8 cellular contexts compared by ENCODE assay signal in the genomic region with DNA sequence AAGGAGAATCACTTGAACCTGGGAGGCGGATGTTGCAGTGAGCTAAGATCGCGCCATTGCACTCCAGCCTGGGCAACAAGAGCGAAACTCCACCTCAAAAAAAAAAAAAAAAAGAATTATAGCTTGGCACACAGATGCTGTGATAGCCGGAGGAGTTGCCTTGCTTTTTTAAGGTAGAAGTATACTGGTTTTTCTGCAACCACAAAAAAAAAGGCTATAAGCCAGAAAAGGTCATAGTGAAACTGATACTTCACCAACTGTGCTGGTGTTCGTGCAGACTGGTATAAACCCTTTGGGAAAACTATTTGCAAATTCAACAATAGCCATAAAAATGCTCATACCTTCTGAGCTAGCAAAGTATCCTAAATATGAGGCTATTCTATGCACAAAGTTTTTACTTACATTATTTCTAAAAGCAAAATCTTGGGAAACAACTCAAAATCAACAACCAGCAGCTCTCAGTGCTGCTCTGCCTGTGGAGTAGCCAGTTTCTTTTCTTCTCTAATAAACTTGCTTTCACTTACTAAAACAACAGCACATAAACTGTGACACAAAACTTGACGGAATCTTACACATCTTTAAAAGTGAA.
DNase-seq lines count a peak whose midpoint lies in the region; ATAC-seq, FAIRE-seq and TF ChIP-seq lines count a peak whose summit lies in the region.

No MANE protein-coding gene starts in this region.

- H3K4me1 ChIP-seq in neutrophil (ENCODE audit: control insufficient read depth in 1 of 2, insufficient read depth in 1 of 2, low read depth in 1 of 2, low read length in 1 of 2) = peaks cover 89 to 97% of the 10 kb centered on the region in 2 experiments

- H3K36me3 ChIP-seq in SU-DHL-6 (ENCODE audit: low read length) = no peaks in the 10 kb centered on the region
- peaks cover 3% of the 10 kb centered on the region for H3K36me3 ChIP-seq in neutrophil

- H3K27ac ChIP-seq in SU-DHL-6 (ENCODE audit: low read depth, low read length) (peak overlapping the region; percentile 94), neutrophil (peak overlapping the region; percentile 70)

- peak overlapping the region; percentile 96 for H3K4me2 ChIP-seq in SU-DHL-6 (ENCODE audit: low read depth, low read length, poor library complexity, severe bottlenecking)

- no peaks in the 10 kb centered on the region for H3K9me3 ChIP-seq in SU-DHL-6 (ENCODE audit: insufficient read depth, low read length)
- no peaks in the 10 kb centered on the region for H3K9me3 ChIP-seq in neutrophil

- H3K79me2 ChIP-seq in SU-DHL-6 (ENCODE audit: insufficient read depth, low read length) = peaks cover 97% of the 10 kb centered on the region

- no peaks in the 10 kb centered on the region for H3K9me2 ChIP-seq in SU-DHL-6 (replicated peaks; ENCODE audit: insufficient read depth, low read length)

- TF ChIP-seq CTCF in SU-DHL-6 (IDR thresholded peaks at IDR 0.05; ENCODE audit: insufficient read depth, low read length, poor library complexity, severe bottlenecking) (no peak), neutrophil (IDR thresholded peaks at IDR 0.05) (no peak)

- H3K27me3 ChIP-seq in SU-DHL-6 (ENCODE audit: low read length) = no peaks in the 10 kb centered on the region
- no peaks in the 10 kb centered on the region for H3K27me3 ChIP-seq in neutrophil

- peak overlapping the region; percentile 50 for H3K9ac ChIP-seq in SU-DHL-6 (ENCODE audit: low read length)

- no peak for FAIRE-seq in urothelium cell line (lab: Jason Lieb, UNC)

- H2AFZ ChIP-seq in SU-DHL-6 (ENCODE audit: low read depth, low read length, severe bottlenecking) = no peak overlapping the region

- ATAC-seq in GM18867 (IDR thresholded peaks at IDR 0.05; ENCODE audit: unreplicated experiment) (peak; percentile 66), HG02678 (IDR thresholded peaks at IDR 0.05; ENCODE audit: unreplicated experiment) (peak; percentile 69)

- DNase-seq in activated gamma-delta T cell (lab: John Stamatoyannopoulos, UW) = no peak
- DNase-seq in hepatic stellate cell (ENCODE audit: low spot score) = no peak
- no peak for DNase-seq in urothelium cell line (ENCODE audit: low spot score)
- no peak for DNase-seq in NCI-H1436 (lab: John Stamatoyannopoulos, UW)

- H4K20me1 ChIP-seq in SU-DHL-6 (ENCODE audit: low read depth, low read length) = no peaks in the 10 kb centered on the region; the same call in 1 of the 2 replicates

- peaks cover 73% of the 10 kb centered on the region for H3F3A ChIP-seq in SU-DHL-6 (ENCODE audit: insufficient read depth)

- H3K4me3 ChIP-seq in SU-DHL-6 (ENCODE audit: insufficient read depth, low read length, poor library complexity, severe bottlenecking) (peak overlapping the region; percentile 47), neutrophil (ENCODE audit: low read depth in 1 of 2, low read length in 1 of 2) (no peak overlapping the region)
